9 cellular contexts compared by ENCODE assay signal in genomic region chr12:120356567-120357030, GRCh38. TPM values are rescaled to one million over a fixed set of nuclear protein-coding genes. Genes with fewer than 3 reads are reported as not detected.
DNase-seq lines count a peak whose midpoint lies in the region; ATAC-seq and TF ChIP-seq lines count a peak whose summit lies in the region.
"Had no signal": no experiment of that assay in that cellular context is flagged by ENCODE, and none has a peak within 500 bp of the region (broad histone marks: within the 10 kb centered on the region; RNA-seq: fewer than 3 reads in every experiment).

No MANE protein-coding gene starts in this region.

- no peaks in the 10 kb centered on the region for H3K27me3 ChIP-seq in Caco-2 (replicated peaks; ENCODE audit: control insufficient read depth, insufficient read depth, low read length)
- peaks cover 0 to 6% (median 0%) of the 10 kb centered on the region in 4 donors for H3K27me3 ChIP-seq in esophagus muscularis mucosa

- TF ChIP-seq POLR2A in esophagus muscularis mucosa (IDR thresholded peaks at IDR 0.05; ENCODE audit: low read depth): no peak

- no peak overlapping the region for H3K4me3 Mint-ChIP-seq in Caco-2 (ENCODE audit: unreplicated experiment)
- no peak overlapping the region for H3K4me3 Mint-ChIP-seq in natural killer cell treated with Interleukin-12 subunit alpha and Interleukin-12 subunit beta and Interleukin-15 and Interleukin-18, amount 100 ng/mL, for 72 hours
- no peak overlapping the region for H3K4me3 Mint-ChIP-seq in stimulated activated effector memory CD8-positive, alpha-beta T cell treated with anti-CD3 and anti-CD28 coated beads, Interleukin-12 subunit alpha, Interleukin-12 subunit beta, amount 100 ng/mL, for 72 hours

- H3K9me3 ChIP-seq in Caco-2: no peaks in the 10 kb centered on the region
- H3K9me3 ChIP-seq in esophagus muscularis mucosa: no peaks in the 10 kb centered on the region

- ATAC-seq in natural killer cell treated with Interleukin-12 subunit alpha and Interleukin-12 subunit beta and Interleukin-15 and Interleukin-18, amount 100 ng/mL, for 72 hours: peak; percentile 81 to 87
- ATAC-seq in stimulated activated effector memory CD8-positive, alpha-beta T cell treated with anti-CD3 and anti-CD28 coated beads, Interleukin-12 subunit alpha, Interleukin-12 subunit beta, amount 100 ng/mL, for 72 hours: peak; percentile 90
- no peak for ATAC-seq in GM21576 (IDR thresholded peaks at IDR 0.05; ENCODE audit: unreplicated experiment)

- 63% methylated on average over 13 of the region's 13 CpGs for WGBS in esophagus muscularis mucosa

- no peak for TF ChIP-seq EP300 in esophagus muscularis mucosa (IDR thresholded peaks at IDR 0.05)

- H3K9me3 Mint-ChIP-seq in Caco-2 (ENCODE audit: unreplicated experiment): no peaks in the 10 kb centered on the region
- H3K9me3 Mint-ChIP-seq in natural killer cell treated with Interleukin-12 subunit alpha and Interleukin-12 subunit beta and Interleukin-15 and Interleukin-18, amount 100 ng/mL, for 72 hours: no peaks in the 10 kb centered on the region
- H3K9me3 Mint-ChIP-seq in stimulated activated effector memory CD8-positive, alpha-beta T cell treated with anti-CD3 and anti-CD28 coated beads, Interleukin-12 subunit alpha, Interleukin-12 subunit beta, amount 100 ng/mL, for 72 hours: no peaks in the 10 kb centered on the region

- BruUV-seq in Caco-2 (replicated peaks; lab: Mats Ljungman, UMichigan): no TSS peak

- H3K4me3 ChIP-seq in Caco-2 (ENCODE audit: low read depth, low read length) (no peak overlapping the region), esophagus muscularis mucosa (no peak overlapping the region)

- peak; percentile 78 to 84 for TF ChIP-seq CTCF in Caco-2 (IDR thresholded peaks at IDR 0.05; ENCODE audit: insufficient read depth in 1 of 2, low read depth in 1 of 2, low read length in 1 of 2, severe bottlenecking in 1 of 2, unreplicated experiment in 1 of 2)
- peak; percentile 83 to 92 (median 83) for TF ChIP-seq CTCF in esophagus muscularis mucosa (IDR thresholded peaks at IDR 0.05)

- H3K27me3 Mint-ChIP-seq in Caco-2 (ENCODE audit: insufficient read depth, unreplicated experiment): no peaks in the 10 kb centered on the region
- H3K27me3 Mint-ChIP-seq in natural killer cell treated with Interleukin-12 subunit alpha and Interleukin-12 subunit beta and Interleukin-15 and Interleukin-18, amount 100 ng/mL, for 72 hours: peaks cover 21 to 32% of the 10 kb centered on the region in 2 donors

- peaks cover 2% of the 10 kb centered on the region for H3K36me3 ChIP-seq in Caco-2 (ENCODE audit: control insufficient read depth, insufficient read depth, low read length)
- peaks cover 0 to 9% (median 0%) of the 10 kb centered on the region in 4 donors for H3K36me3 ChIP-seq in esophagus muscularis mucosa

- peak; percentile 84 to 86 for DNase-seq in Caco-2
- DNase-seq in HS-5 (ENCODE audit: low read depth): peak; percentile 53
- peak; percentile 35 for DNase-seq in OCI-M2 (lab: John Stamatoyannopoulos, UW; ENCODE audit: unreplicated experiment)
- DNase-seq in activated T-cell treated with anti-CD3 and anti-CD28 coated beads for 4 hours: peak; percentile 74
- DNase-seq in esophagus muscularis mucosa (ENCODE audit: extremely low spot score): no peak
- DNase-seq in natural killer cell treated with Interleukin-12 subunit alpha and Interleukin-12 subunit beta and Interleukin-15 and Interleukin-18, amount 100 ng/mL, for 72 hours (ENCODE audit: low spot score): peak; percentile 75
- peak; percentile 62 to 84 for DNase-seq in stimulated activated effector memory CD8-positive, alpha-beta T cell treated with anti-CD3 and anti-CD28 coated beads, Interleukin-12 subunit alpha, Interleukin-12 subunit beta, amount 100 ng/mL, for 72 hours (ENCODE audit: low spot score in 2 of 2)

- no peak overlapping the region for H3K27ac Mint-ChIP-seq in Caco-2 (ENCODE audit: unreplicated experiment)
- H3K27ac Mint-ChIP-seq in natural killer cell treated with Interleukin-12 subunit alpha and Interleukin-12 subunit beta and Interleukin-15 and Interleukin-18, amount 100 ng/mL, for 72 hours: no peak overlapping the region
- peak overlapping the region; percentile 24 for H3K27ac Mint-ChIP-seq in stimulated activated effector memory CD8-positive, alpha-beta T cell treated with anti-CD3 and anti-CD28 coated beads, Interleukin-12 subunit alpha, Interleukin-12 subunit beta, amount 100 ng/mL, for 72 hours

- H3K27ac ChIP-seq in esophagus muscularis mucosa (replicated peaks in 1 of 4): no peak overlapping the region

- H3K4me1 Mint-ChIP-seq in Caco-2 (ENCODE audit: low read depth, unreplicated experiment): no peaks in the 10 kb centered on the region
- H3K4me1 Mint-ChIP-seq in natural killer cell treated with Interleukin-12 subunit alpha and Interleukin-12 subunit beta and Interleukin-15 and Interleukin-18, amount 100 ng/mL, for 72 hours (ENCODE audit: low read depth in 2 of 2): peaks cover 0 to 4% of the 10 kb centered on the region in 2 donors
- peaks cover 5% of the 10 kb centered on the region for H3K4me1 Mint-ChIP-seq in stimulated activated effector memory CD8-positive, alpha-beta T cell treated with anti-CD3 and anti-CD28 coated beads, Interleukin-12 subunit alpha, Interleukin-12 subunit beta, amount 100 ng/mL, for 72 hours

- POLR2A ChIA-PET in Caco-2 (lab: Charles Lee): no interaction called here

- intact Hi-C loops in Caco-2 (cut with micrococcal nuclease; ENCODE audit: unreplicated experiment): loop anchor here (1.0 to 2.0 kb wide), 2 partner anchors 74 to 110 kb away; no protein-coding TSS in a partner anchor
- intact Hi-C loops in esophagus muscularis mucosa (cut with DNase I): loop anchor here (2.0 kb wide), 1 partner anchor 74 kb away; no protein-coding TSS in a partner anchor

- H3K36me3 Mint-ChIP-seq in Caco-2 (ENCODE audit: insufficient read depth, unreplicated experiment): peaks cover 19% of the 10 kb centered on the region
- H3K36me3 Mint-ChIP-seq in natural killer cell treated with Interleukin-12 subunit alpha and Interleukin-12 subunit beta and Interleukin-15 and Interleukin-18, amount 100 ng/mL, for 72 hours: no peaks in the 10 kb centered on the region
- no peaks in the 10 kb centered on the region for H3K36me3 Mint-ChIP-seq in stimulated activated effector memory CD8-positive, alpha-beta T cell treated with anti-CD3 and anti-CD28 coated beads, Interleukin-12 subunit alpha, Interleukin-12 subunit beta, amount 100 ng/mL, for 72 hours

- H3K4me1 ChIP-seq in Caco-2: no peaks in the 10 kb centered on the region
- H3K4me1 ChIP-seq in esophagus muscularis mucosa: peaks cover 3 to 11% (median 7%) of the 10 kb centered on the region in 4 donors

- CTCF ChIA-PET in Caco-2 (lab: Charles Lee): interaction anchor here (1.0 to 1.4 kb wide), 3 partner anchors 73 to 110 kb away, joined by 3 to 5 read pairs (median 4); no protein-coding TSS in a partner anchor

RNA-seq across cellular contexts. Expression of gene MSI1, which starts 12.4 kb away (rescaled TPM):
- total RNA-seq in Caco-2 (2022): 21.7 and 24.8 TPM in 2 replicates
- under 1 TPM in 3 of 4 donors, not detected in 1; 0.11 to 0.19 (median 0.17) TPM for total RNA-seq in esophagus muscularis mucosa
- not detected for total RNA-seq in natural killer cell treated with Interleukin-12 subunit alpha and Interleukin-12 subunit beta and Interleukin-15 and Interleukin-18, amount 100 ng/mL, for 72 hours
- total RNA-seq: T-helper 2 cell treated with Interferon-gamma antibody and Interleukin-4, amounts not matched to agents 100 ng/mL and 5 ng/mL, for 36 hours had no signal

RNA-seq across cellular contexts. Expression of gene PLA2G1B, which starts 29.0 kb away (rescaled TPM):
- not detected in 2 replicates for total RNA-seq in Caco-2 (2022)
- not detected for total RNA-seq in esophagus muscularis mucosa
- not detected for total RNA-seq in natural killer cell treated with Interleukin-12 subunit alpha and Interleukin-12 subunit beta and Interleukin-15 and Interleukin-18, amount 100 ng/mL, for 72 hours
- total RNA-seq: T-helper 2 cell treated with Interferon-gamma antibody and Interleukin-4, amounts not matched to agents 100 ng/mL and 5 ng/mL, for 36 hours had no signal

RNA-seq across cellular contexts. Expression of gene SIRT4, which starts 54.5 kb away (rescaled TPM):
- total RNA-seq in Caco-2 (2022): 2.1 and 3.6 TPM in 2 replicates
- total RNA-seq in esophagus muscularis mucosa: 1 to 10 TPM in 3 of 4 donors, under 1 TPM in 1; 0.66 to 2.3 (median 2.1) TPM
- 1 to 10 TPM; 2.4 to 2.6 TPM for total RNA-seq in natural killer cell treated with Interleukin-12 subunit alpha and Interleukin-12 subunit beta and Interleukin-15 and Interleukin-18, amount 100 ng/mL, for 72 hours

Comparison
In these comparisons a context has a peak if more than half of its experiments do, and no peak if none do; other contexts are left out.
1. RNA of gene MSI1, which starts 12.4 kb away (total RNA-seq): 21.7 to 24.8 TPM in Caco-2; 0.11 to 0.19 TPM in esophagus muscularis mucosa and not detected in natural killer cell treated with Interleukin-12 subunit alpha and Interleukin-12 subunit beta and Interleukin-15 and Interleukin-18, amount 100 ng/mL, for 72 hours; every median in the first group is over 10 times any median in the second.